In the genomic region with DNA sequence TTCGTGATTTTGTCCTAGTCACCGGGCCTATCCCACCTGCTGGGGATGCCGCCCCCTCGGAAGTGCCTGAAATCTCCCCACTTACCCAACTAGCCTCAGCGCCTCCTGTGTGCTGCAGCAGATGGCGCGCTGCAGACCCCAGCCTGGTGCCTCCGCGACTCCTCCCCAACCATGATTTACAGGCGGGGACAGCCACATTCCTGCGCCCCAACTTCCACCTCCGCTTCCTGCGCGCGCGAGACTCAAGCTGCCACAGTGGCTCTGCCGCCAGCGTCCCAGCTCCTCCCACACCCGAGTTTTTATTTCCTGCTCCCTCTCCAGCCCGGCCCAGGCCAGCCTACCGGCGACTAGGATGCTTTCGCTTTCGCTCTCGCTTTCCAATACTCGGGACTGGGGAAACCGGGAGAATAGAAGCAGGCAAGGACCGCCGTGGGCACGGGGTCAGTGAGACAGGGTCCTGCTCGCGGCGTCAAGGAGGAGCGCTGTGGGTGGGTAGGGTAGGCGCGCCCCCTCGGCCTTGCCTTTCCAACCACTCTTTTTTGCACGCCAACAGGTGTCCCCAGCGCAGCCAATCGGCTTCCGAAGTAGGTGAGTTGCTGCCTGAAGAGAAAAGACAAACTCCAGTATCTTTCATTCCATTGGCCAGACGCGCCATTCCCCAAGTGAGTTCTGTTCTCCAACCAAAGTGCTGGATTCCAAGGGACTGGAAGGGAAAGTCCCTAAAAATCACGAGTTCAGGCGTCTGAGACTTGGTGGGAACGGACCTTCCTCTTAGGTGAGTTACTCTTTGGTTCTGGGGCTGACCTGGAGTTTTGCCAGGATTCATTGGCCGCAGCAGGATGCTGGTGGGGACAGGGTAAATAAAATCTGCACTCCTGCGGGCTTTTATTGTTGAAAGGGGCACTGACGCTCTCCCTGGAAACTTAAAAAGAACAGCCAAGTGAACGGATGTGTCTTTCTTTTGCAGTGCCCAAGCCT, we compare ENCODE assay signal across 8 cellular contexts. TPM values are rescaled to one million over a fixed set of nuclear protein-coding genes. Genes with fewer than 3 reads are reported as not detected.
DNase-seq lines count a peak whose midpoint lies in the region; ATAC-seq and TF ChIP-seq lines count a peak whose summit lies in the region.

A gene with protein sequence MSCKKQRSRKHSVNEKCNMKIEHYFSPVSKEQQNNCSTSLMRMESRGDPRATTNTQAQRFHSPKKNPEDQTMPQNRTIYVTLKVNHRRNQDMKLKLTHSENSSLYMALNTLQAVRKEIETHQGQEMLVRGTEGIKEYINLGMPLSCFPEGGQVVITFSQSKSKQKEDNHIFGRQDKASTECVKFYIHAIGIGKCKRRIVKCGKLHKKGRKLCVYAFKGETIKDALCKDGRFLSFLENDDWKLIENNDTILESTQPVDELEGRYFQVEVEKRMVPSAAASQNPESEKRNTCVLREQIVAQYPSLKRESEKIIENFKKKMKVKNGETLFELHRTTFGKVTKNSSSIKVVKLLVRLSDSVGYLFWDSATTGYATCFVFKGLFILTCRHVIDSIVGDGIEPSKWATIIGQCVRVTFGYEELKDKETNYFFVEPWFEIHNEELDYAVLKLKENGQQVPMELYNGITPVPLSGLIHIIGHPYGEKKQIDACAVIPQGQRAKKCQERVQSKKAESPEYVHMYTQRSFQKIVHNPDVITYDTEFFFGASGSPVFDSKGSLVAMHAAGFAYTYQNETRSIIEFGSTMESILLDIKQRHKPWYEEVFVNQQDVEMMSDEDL (plus strand): TSS at position 327 of the 978 bp plus-strand sequence. CDS start 6,017 bp downstream, outside the sequence.

- no peaks in the 10 kb centered on the region for H3K27me3 Mint-ChIP-seq in activated T-helper 1 cell treated with anti-CD3 and anti-CD28 coated beads, Interleukin-12 subunit alpha, Interleukin-12 subunit beta, Interleukin-2, Interleukin-4 antibody, amounts not matched to agents 30 ng/mL and 10 ng/mL and 1 ng/mL, durations not matched to agents 14 hours and 24 hours and 36 hours (ENCODE audit: insufficient read depth)
- no peaks in the 10 kb centered on the region for H3K27me3 Mint-ChIP-seq in naive B cell

- H3K4me3 Mint-ChIP-seq in activated T-helper 1 cell treated with anti-CD3 and anti-CD28 coated beads, Interleukin-12 subunit alpha, Interleukin-12 subunit beta, Interleukin-2, Interleukin-4 antibody, amounts not matched to agents 30 ng/mL and 10 ng/mL and 1 ng/mL, durations not matched to agents 14 hours and 24 hours and 36 hours, result peak within 1 kb of the TSS; percentile 91
- H3K4me3 Mint-ChIP-seq in naive B cell, result peak within 1 kb of the TSS; percentile 93 to 99 (median 98)
- peak within 1 kb of the TSS; percentile 96 for H3K4me3 Mint-ChIP-seq in stimulated activated effector memory CD8-positive, alpha-beta T cell treated with anti-CD3 and anti-CD28 coated beads, Interleukin-12 subunit alpha, Interleukin-12 subunit beta, amount 100 ng/mL, for 72 hours

- H3K27me3 ChIP-seq in HUES48 (ENCODE audit: control insufficient read depth, insufficient read depth, low read length), result peaks cover 15% of the 10 kb centered on the region
- H3K27me3 ChIP-seq in fibroblast of lung (ENCODE audit: control insufficient read depth, insufficient read depth, low read length), result no peaks in the 10 kb centered on the region

- H3K9me3 ChIP-seq in HUES48 (ENCODE audit: control insufficient read depth, insufficient read depth, low read length) (peaks cover 6% of the 10 kb centered on the region; the same call in 1 of the 2 replicates), fibroblast of lung (ENCODE audit: control insufficient read depth, insufficient read depth, low read depth, low read length) (no peaks in the 10 kb centered on the region)

- peaks cover 13% of the 10 kb centered on the region for H3K36me3 Mint-ChIP-seq in activated T-helper 1 cell treated with anti-CD3 and anti-CD28 coated beads, Interleukin-12 subunit alpha, Interleukin-12 subunit beta, Interleukin-2, Interleukin-4 antibody, amounts not matched to agents 30 ng/mL and 10 ng/mL and 1 ng/mL, durations not matched to agents 14 hours and 24 hours and 36 hours (ENCODE audit: low read depth)
- peaks cover 0 to 8% of the 10 kb centered on the region in 2 donors for H3K36me3 Mint-ChIP-seq in naive B cell
- peaks cover 46% of the 10 kb centered on the region for H3K36me3 Mint-ChIP-seq in stimulated activated effector memory CD8-positive, alpha-beta T cell treated with anti-CD3 and anti-CD28 coated beads, Interleukin-12 subunit alpha, Interleukin-12 subunit beta, amount 100 ng/mL, for 72 hours

- H2AFZ ChIP-seq in fibroblast of lung (ENCODE audit: low read length), result peak within 1 kb of the TSS; percentile 93

- H3K9ac ChIP-seq in HUES48 (ENCODE audit: low read depth, low read length), result peak within 1 kb of the TSS; percentile 81
- H3K9ac ChIP-seq in fibroblast of lung (ENCODE audit: insufficient read depth, low read length), result peak within 1 kb of the TSS; percentile 92

- peak within 1 kb of the TSS; percentile 93 for H3K27ac Mint-ChIP-seq in activated T-helper 1 cell treated with anti-CD3 and anti-CD28 coated beads, Interleukin-12 subunit alpha, Interleukin-12 subunit beta, Interleukin-2, Interleukin-4 antibody, amounts not matched to agents 30 ng/mL and 10 ng/mL and 1 ng/mL, durations not matched to agents 14 hours and 24 hours and 36 hours
- H3K27ac Mint-ChIP-seq in naive B cell, result peak within 1 kb of the TSS; percentile 92 to 99 (median 97)
- peak within 1 kb of the TSS; percentile 97 for H3K27ac Mint-ChIP-seq in stimulated activated effector memory CD8-positive, alpha-beta T cell treated with anti-CD3 and anti-CD28 coated beads, Interleukin-12 subunit alpha, Interleukin-12 subunit beta, amount 100 ng/mL, for 72 hours

- peak within 1 kb of the TSS; percentile 72 for H3K4me2 ChIP-seq in fibroblast of lung (ENCODE audit: extremely low read depth, insufficient read depth, low read length)

- H3K4me1 ChIP-seq in HUES48 (ENCODE audit: control insufficient read depth, insufficient read depth, low read length), result peaks cover 22% of the 10 kb centered on the region
- H3K4me1 ChIP-seq in fibroblast of lung (ENCODE audit: control insufficient read depth, extremely low read depth, insufficient read depth, low read length), result peaks cover 11% of the 10 kb centered on the region

- H3K27ac ChIP-seq in HUES48 (ENCODE audit: low read depth, low read length), result peak within 1 kb of the TSS; percentile 86
- peak within 1 kb of the TSS; percentile 97 for H3K27ac ChIP-seq in fibroblast of lung (ENCODE audit: insufficient read depth, low read length)

- ATAC-seq in GM21390 (IDR thresholded peaks at IDR 0.05; ENCODE audit: unreplicated experiment), result peak; percentile 76
- ATAC-seq in naive B cell (ENCODE audit: low read depth in 2 of 2), result peak; percentile 73 to 75
- peak; percentile 88 for ATAC-seq in stimulated activated effector memory CD8-positive, alpha-beta T cell treated with anti-CD3 and anti-CD28 coated beads, Interleukin-12 subunit alpha, Interleukin-12 subunit beta, amount 100 ng/mL, for 72 hours

- H3K36me3 ChIP-seq in HUES48 (ENCODE audit: control insufficient read depth, insufficient read depth, low read length) (peaks cover 3% of the 10 kb centered on the region; the same call in 1 of the 2 replicates), fibroblast of lung (ENCODE audit: control insufficient read depth, insufficient read depth, low read length) (peaks cover 1% of the 10 kb centered on the region)

- DNase-seq in DMS 273 (lab: John Stamatoyannopoulos, UW; ENCODE audit: unreplicated experiment) (peak; percentile 85), RKO (ENCODE audit: low spot score) (peak; percentile 90), fibroblast of lung (ENCODE audit: low read depth in 2 of 2) (peak; percentile 85 to 89), naive B cell (peak; percentile 83)
- peak; percentile 88 for DNase-seq in activated T-helper 1 cell treated with anti-CD3 and anti-CD28 coated beads, Interleukin-12 subunit alpha, Interleukin-12 subunit beta, Interleukin-2, Interleukin-4 antibody, amounts not matched to agents 30 ng/mL and 10 ng/mL and 1 ng/mL, durations not matched to agents 14 hours and 24 hours and 36 hours (ENCODE audit: low spot score)
- DNase-seq in stimulated activated effector memory CD8-positive, alpha-beta T cell treated with anti-CD3 and anti-CD28 coated beads, Interleukin-12 subunit alpha, Interleukin-12 subunit beta, amount 100 ng/mL, for 72 hours (ENCODE audit: low spot score in 2 of 2), result peak; percentile 63 to 93

- H3K4me3 ChIP-seq in HUES48 (ENCODE audit: low read depth, low read length) (peak within 1 kb of the TSS; percentile 92), fibroblast of lung (replicated peaks in 1 of 4; ENCODE audit: control extremely low read depth in 1 of 4, insufficient read depth in 1 of 4, low read depth in 3 of 4, low read length in 4 of 4) (peak within 1 kb of the TSS; percentile 82 to 96 (median 94))

- TF ChIP-seq CTCF in fibroblast of lung (conservative IDR thresholded peaks at IDR 0.05 in 1 of 2, IDR thresholded peaks at IDR 0.05 in 1 of 2; ENCODE audit: low read depth in 1 of 2, low read length in 2 of 2), result peak in 1 of 2 donors; percentile 32

- H3K9me3 Mint-ChIP-seq in activated T-helper 1 cell treated with anti-CD3 and anti-CD28 coated beads, Interleukin-12 subunit alpha, Interleukin-12 subunit beta, Interleukin-2, Interleukin-4 antibody, amounts not matched to agents 30 ng/mL and 10 ng/mL and 1 ng/mL, durations not matched to agents 14 hours and 24 hours and 36 hours, result no peaks in the 10 kb centered on the region
- no peaks in the 10 kb centered on the region for H3K9me3 Mint-ChIP-seq in naive B cell
- no peaks in the 10 kb centered on the region for H3K9me3 Mint-ChIP-seq in stimulated activated effector memory CD8-positive, alpha-beta T cell treated with anti-CD3 and anti-CD28 coated beads, Interleukin-12 subunit alpha, Interleukin-12 subunit beta, amount 100 ng/mL, for 72 hours

- H4K20me1 ChIP-seq in fibroblast of lung (ENCODE audit: control insufficient read depth, extremely low read depth, insufficient read depth, low read length), result no peaks in the 10 kb centered on the region

- H3K79me2 ChIP-seq in fibroblast of lung (ENCODE audit: control insufficient read depth, insufficient read depth, low read length), result peaks cover 26% of the 10 kb centered on the region

- peaks cover 62% of the 10 kb centered on the region for H3K4me1 Mint-ChIP-seq in activated T-helper 1 cell treated with anti-CD3 and anti-CD28 coated beads, Interleukin-12 subunit alpha, Interleukin-12 subunit beta, Interleukin-2, Interleukin-4 antibody, amounts not matched to agents 30 ng/mL and 10 ng/mL and 1 ng/mL, durations not matched to agents 14 hours and 24 hours and 36 hours (ENCODE audit: low read depth)
- peaks cover 55 to 63% (median 58%) of the 10 kb centered on the region in 3 donors for H3K4me1 Mint-ChIP-seq in naive B cell
- H3K4me1 Mint-ChIP-seq in stimulated activated effector memory CD8-positive, alpha-beta T cell treated with anti-CD3 and anti-CD28 coated beads, Interleukin-12 subunit alpha, Interleukin-12 subunit beta, amount 100 ng/mL, for 72 hours, result peaks cover 56% of the 10 kb centered on the region

- intact Hi-C loops in activated T-helper 1 cell treated with anti-CD3 and anti-CD28 coated beads, Interleukin-12 subunit alpha, Interleukin-12 subunit beta, Interleukin-2, Interleukin-4 antibody, amounts not matched to agents 30 ng/mL and 10 ng/mL and 1 ng/mL, durations not matched to agents 14 hours and 24 hours and 36 hours (cut with micrococcal nuclease), result loop anchor here (1.0 to 10.0 kb wide), 7 partner anchors 15 to 1478 kb away; a partner anchor contains a TSS

RNA-seq across cellular contexts. Expression of the gene that starts here (rescaled TPM):
- 64.8 and 66.4 TPM in 2 replicates for total RNA-seq in activated T-helper 1 cell treated with anti-CD3 and anti-CD28 coated beads, Interleukin-12 subunit alpha, Interleukin-12 subunit beta, Interleukin-2, Interleukin-4 antibody, amounts not matched to agents 30 ng/mL and 10 ng/mL and 1 ng/mL, durations not matched to agents 14 hours and 24 hours and 36 hours
- total RNA-seq in fibroblast of lung, result 34.7 and 42.3 TPM in 2 replicates
- polyA plus RNA-seq in fibroblast of lung, result 27.1 and 44.2 TPM in 2 replicates
- 13.2 and 22.2 TPM in 2 replicates for polyA plus RNA-seq in fibroblast of lung (2012)
- polyA minus RNA-seq in fibroblast of lung (ENCODE audit: low replicate concordance), result 1.3 and 2.8 TPM in 2 replicates
- polyA plus RNA-seq in naive B cell (ENCODE audit: low read depth in 6 of 6), result 10 to 100 TPM; 32.9 to 61.6 (median 44.7) TPM

Comparison
In these comparisons a context has a peak if more than half of its experiments do, and no peak if none do; other contexts are left out.
1. Peak in every context shown above with its lines: DNase-seq, ATAC-seq, H3K4me3 ChIP-seq and H3K27ac ChIP-seq.